ENCODE assay signal across 28 cellular contexts in genomic region chr4:113768952-113769351, GRCh38.
"Had no signal": no experiment of that assay in that cellular context is flagged by ENCODE, and none has a peak within 500 bp of the region (broad histone marks: within the 10 kb centered on the region; RNA-seq: fewer than 3 reads in every experiment).

No MANE protein-coding gene starts in this region.

- H3K36me3 ChIP-seq: left lung, lower lobe of right lung, pancreas, prostate gland, stomach, thyroid gland, transverse colon, upper lobe of left lung, vagina had no signal

- H3K4me1 ChIP-seq: left lung, lower lobe of right lung, pancreas, prostate gland, testis, thyroid gland, transverse colon, upper lobe of left lung, vagina had no signal

- DNase-seq: immature natural killer cell; kidney; left colon; left lung; lower lobe of right lung; mammary epithelial cell; mesenchymal stem cell; naive thymus-derived CD8-positive, alpha-beta T cell; nucleus accumbens; pancreas; posterior cingulate gyrus; retina; right cardiac atrium; stimulated activated CD4-positive, alpha-beta T cell treated with anti-CD3 and anti-CD28 coated beads, Interleukin-12 subunit alpha, Interleukin-12 subunit beta, amount 100 ng/mL, for 4 hours; stimulated activated CD4-positive, alpha-beta T cell treated with anti-CD3 and anti-CD28 coated beads, Interleukin-15, amount 100 ng/mL, for 24 hours; stimulated activated CD4-positive, alpha-beta T cell treated with anti-CD3 and anti-CD28 coated beads, Interleukin-2, amount 100 ng/mL, for 24 hours; stimulated activated CD4-positive, alpha-beta T cell treated with anti-CD3 and anti-CD28 coated beads, Interleukin-4, amount 100 ng/mL, for 1 hour; stimulated activated naive B cell treated with anti-CD40 and anti-IgM and Interleukin-4, amounts not matched to agents 10 μg/mL and 1 μg/mL and 100 μg/mL, for 72 hours; stimulated activated naive CD8-positive, alpha-beta T cell treated with anti-CD3 and anti-CD28 coated beads, Interleukin-15, Interleukin-2, amounts not matched to agents 100 U/mL and 50 U/mL, for 24 hours; stomach; testis; thyroid gland; transverse colon; upper lobe of left lung had no signal

- H3K27ac ChIP-seq: left lung, lower lobe of right lung, pancreas, prostate gland, skin epidermis, stomach, testis, thyroid gland, transverse colon, upper lobe of left lung, vagina had no signal

- H3K9me3 ChIP-seq: lower lobe of right lung, pancreas, prostate gland, stomach, testis, thyroid gland, transverse colon, upper lobe of left lung, vagina had no signal

- H3K4me3 ChIP-seq: left lung, lower lobe of right lung, pancreas, prostate gland, skin epidermis, stomach, testis, thyroid gland, transverse colon, upper lobe of left lung, vagina had no signal

- ATAC-seq: left colon; left lung; lower lobe of right lung; naive thymus-derived CD8-positive, alpha-beta T cell; pancreas; right cardiac atrium; sciatic nerve; stimulated activated naive B cell treated with anti-CD40 and anti-IgM and Interleukin-4, amounts not matched to agents 10 μg/mL and 1 μg/mL and 100 μg/mL, for 72 hours had no signal

- H3K27me3 ChIP-seq: left lung, pancreas, stomach, testis, thyroid gland, transverse colon, upper lobe of left lung, vagina had no signal
